ENCODE assay signal across 22 cellular contexts in the genomic region with DNA sequence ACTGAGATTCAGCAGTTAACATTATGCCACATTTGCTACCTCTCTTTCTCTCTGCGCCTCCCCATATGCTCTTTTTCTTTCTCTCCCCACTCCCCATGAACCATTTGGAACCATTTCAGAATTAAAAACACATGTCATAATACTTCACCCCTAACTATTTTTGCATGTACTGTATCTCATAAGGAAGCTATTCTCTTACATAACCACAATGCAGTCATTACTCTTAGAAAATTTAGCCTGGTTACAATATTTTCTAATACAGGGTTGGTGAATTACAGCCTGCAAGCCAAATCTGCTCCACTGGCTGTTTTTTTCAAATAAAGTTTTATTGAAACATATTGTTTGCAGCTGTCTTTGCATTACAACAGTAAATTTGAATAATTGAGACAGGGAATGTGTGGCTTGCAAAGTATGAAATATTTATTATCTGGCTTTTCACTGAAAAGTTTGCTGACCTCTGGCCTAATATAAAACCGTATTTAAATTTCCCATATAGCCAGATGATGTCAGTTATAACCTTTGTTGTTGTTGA.
DNase-seq lines count a peak whose midpoint lies in the region; ATAC-seq, FAIRE-seq and TF ChIP-seq lines count a peak whose summit lies in the region.
"Had no signal": no experiment of that assay in that cellular context is flagged by ENCODE, and none has a peak within 500 bp of the region (broad histone marks: within the 10 kb centered on the region; RNA-seq: fewer than 3 reads in every experiment).

No MANE protein-coding gene starts in this region.

- TF ChIP-seq EP300 in GM12878 (IDR thresholded peaks at IDR 0.05; ENCODE audit: borderline replicate concordance in 1 of 2, control insufficient read depth in 1 of 2, low read depth in 2 of 2, low read length in 2 of 2): no peak

- TF ChIP-seq RAD21 in GM12878 (IDR thresholded peaks at IDR 0.05; ENCODE audit: insufficient read depth, low read depth, low read length): no peak

- no peak overlapping the region for H2AFZ ChIP-seq in GM12878 (ENCODE audit: control insufficient read depth, low read depth, low read length)

- H3K4me3 ChIP-seq in HFF-Myc (replicated peaks; ENCODE audit: low read depth, low read length) (no peak overlapping the region), GM12878 (no peak overlapping the region)
- H3K4me3 ChIP-seq in CD4-positive, alpha-beta memory T cell (ENCODE audit: low read length in 2 of 2): no peak overlapping the region
- H3K4me3 ChIP-seq: BLaER1 treated with 17β-estradiol and CSF1 and Interleukin-3, amounts not matched to agents 10 nM and 100 nM had no signal

- H3K9me3 Mint-ChIP-seq in immature natural killer cell: no peaks in the 10 kb centered on the region
- H3K9me3 Mint-ChIP-seq in stimulated activated memory B cell treated with anti-CD40 and anti-IgM and Interleukin-4, amounts not matched to agents 10 μg/mL and 1 μg/mL and 100 μg/mL, for 72 hours: no peaks in the 10 kb centered on the region
- H3K9me3 Mint-ChIP-seq in CD4-positive, alpha-beta memory T cell: no peaks in the 10 kb centered on the region
- H3K9me3 Mint-ChIP-seq: CD8-positive, alpha-beta T cell had no signal

- H3K9me3 ChIP-seq in GM12878 (replicated peaks; ENCODE audit: control insufficient read depth, insufficient read depth, low read length): no peaks in the 10 kb centered on the region
- H3K9me3 ChIP-seq in CD4-positive, alpha-beta memory T cell (ENCODE audit: control insufficient read depth in 1 of 2, low read length in 2 of 2): no peaks in the 10 kb centered on the region
- H3K9me3 ChIP-seq: BLaER1 treated with 17β-estradiol and CSF1 and Interleukin-3, amounts not matched to agents 10 nM and 100 nM; SK-N-SH had no signal

- ATAC-seq in GM12878 (no peak), HG02981 (IDR thresholded peaks at IDR 0.05; ENCODE audit: unreplicated experiment) (no peak)
- no peak for ATAC-seq in stimulated activated memory B cell treated with anti-CD40 and anti-IgM and Interleukin-4, amounts not matched to agents 10 μg/mL and 1 μg/mL and 100 μg/mL, for 72 hours
- ATAC-seq: CD8-positive, alpha-beta T cell; HepG2 had no signal

- no peaks in the 10 kb centered on the region for H4K20me1 ChIP-seq in GM12878 (ENCODE audit: control insufficient read depth, insufficient read depth)
- H4K20me1 ChIP-seq: BLaER1 treated with 17β-estradiol and CSF1 and Interleukin-3, amounts not matched to agents 10 nM and 100 nM had no signal

- H3K27ac Mint-ChIP-seq in immature natural killer cell: peak overlapping the region in 5 of 6 donors; percentile 10 to 69 (median 40)
- peak overlapping the region; percentile 9 for H3K27ac Mint-ChIP-seq in stimulated activated memory B cell treated with anti-CD40 and anti-IgM and Interleukin-4, amounts not matched to agents 10 μg/mL and 1 μg/mL and 100 μg/mL, for 72 hours
- peak overlapping the region in 3 of 7 donors; percentile 1 to 37 (median 26) for H3K27ac Mint-ChIP-seq in CD4-positive, alpha-beta memory T cell
- H3K27ac Mint-ChIP-seq: CD8-positive, alpha-beta T cell had no signal

- H3K9ac ChIP-seq in GM12878 (ENCODE audit: control insufficient read depth, insufficient read depth, low read length): no peak overlapping the region
- H3K9ac ChIP-seq: BLaER1 treated with 17β-estradiol and CSF1 and Interleukin-3, amounts not matched to agents 10 nM and 100 nM; SK-N-SH had no signal

- WGBS in GM12878 (ENCODE audit: insufficient coverage, insufficient replicate concordance, low lambda C conversion rate, missing lambda C conversion rate): 97% methylated on average over 2 of the region's 2 CpGs

- H3K27me3 ChIP-seq in GM12878 (replicated peaks in 1 of 2; ENCODE audit: control insufficient read depth in 2 of 2, insufficient read depth in 2 of 2, low read length in 1 of 2): no peaks in the 10 kb centered on the region
- H3K27me3 ChIP-seq in CD4-positive, alpha-beta memory T cell (ENCODE audit: insufficient read depth, low read length): no peaks in the 10 kb centered on the region
- H3K27me3 ChIP-seq: BLaER1 treated with 17β-estradiol and CSF1 and Interleukin-3, amounts not matched to agents 10 nM and 100 nM had no signal

- H3K4me1 Mint-ChIP-seq in immature natural killer cell: peaks cover 5 to 27% of the 10 kb centered on the region in 2 donors
- peaks cover 28% of the 10 kb centered on the region for H3K4me1 Mint-ChIP-seq in stimulated activated memory B cell treated with anti-CD40 and anti-IgM and Interleukin-4, amounts not matched to agents 10 μg/mL and 1 μg/mL and 100 μg/mL, for 72 hours
- H3K4me1 Mint-ChIP-seq in CD4-positive, alpha-beta memory T cell: peaks cover 0 to 8% (median 2%) of the 10 kb centered on the region in 4 donors

- peaks cover 32 to 62% (median 46%) of the 10 kb centered on the region in 3 donors for H3K36me3 Mint-ChIP-seq in immature natural killer cell
- H3K36me3 Mint-ChIP-seq in stimulated activated memory B cell treated with anti-CD40 and anti-IgM and Interleukin-4, amounts not matched to agents 10 μg/mL and 1 μg/mL and 100 μg/mL, for 72 hours: peaks cover 56% of the 10 kb centered on the region
- H3K36me3 Mint-ChIP-seq in CD4-positive, alpha-beta memory T cell: peaks cover 77 to 86% of the 10 kb centered on the region in 2 donors

- H3K4me2 ChIP-seq in GM12878 (ENCODE audit: control insufficient read depth, insufficient read depth): no peak overlapping the region
- H3K4me2 ChIP-seq: BLaER1 treated with 17β-estradiol and CSF1 and Interleukin-3, amounts not matched to agents 10 nM and 100 nM; SK-N-SH had no signal

- H3K4me3 Mint-ChIP-seq in immature natural killer cell: no peak overlapping the region
- no peak overlapping the region for H3K4me3 Mint-ChIP-seq in stimulated activated memory B cell treated with anti-CD40 and anti-IgM and Interleukin-4, amounts not matched to agents 10 μg/mL and 1 μg/mL and 100 μg/mL, for 72 hours
- no peak overlapping the region for H3K4me3 Mint-ChIP-seq in CD4-positive, alpha-beta memory T cell
- H3K4me3 Mint-ChIP-seq: CD8-positive, alpha-beta T cell had no signal

- no peak overlapping the region for H3K27ac ChIP-seq in GM12878 (ENCODE audit: control insufficient read depth, insufficient read depth)
- no peak overlapping the region for H3K27ac ChIP-seq in CD4-positive, alpha-beta memory T cell (ENCODE audit: low read depth, low read length)
- H3K27ac ChIP-seq: BLaER1 treated with 17β-estradiol and CSF1 and Interleukin-3, amounts not matched to agents 10 nM and 100 nM; HL-60; RWPE1 had no signal

- FAIRE-seq in GM12878 (lab: Jason Lieb, UNC): no peak
- FAIRE-seq: HepG2 had no signal

- RAD21 ChIA-PET in GM12878 (lab: Charles Lee; ENCODE audit: unreplicated experiment): no interaction called here

- peak; percentile 11 for DNase-seq in HFF-Myc (ENCODE audit: extremely low read depth, low read depth)
- DNase-seq in GM12878 (ENCODE audit: low read depth, low spot score): no peak
- no peak for DNase-seq in immature natural killer cell
- DNase-seq in activated CD8-positive, alpha-beta memory T cell treated with anti-CD3 and anti-CD28 coated beads, Interleukin-2, amount 50 U/mL, for 4 hours: no peak
- no peak for DNase-seq in CD4-positive, alpha-beta memory T cell
- DNase-seq: Calu3; CD8-positive, alpha-beta T cell; DMS153; KG1; NCI-H1092 treated with DMSO at 0.1 percent for 48 hours; NCI-H1436 treated with DMSO at 0.1 percent for 48 hours; NCI-H1930; NCI-H748 treated with DMSO at 0.1 percent for 48 hours; NK-92 treated with Interleukin-12 subunit alpha and Interleukin-12 subunit beta, amount 100 ng/mL, for 24 hours; SHP77 treated with DMSO at 0.1 percent for 48 hours; SK-N-SH had no signal

- H3K27me3 Mint-ChIP-seq in immature natural killer cell (ENCODE audit: low read depth in 3 of 3): peaks cover 0 to 2% (median 2%) of the 10 kb centered on the region in 3 donors
- no peaks in the 10 kb centered on the region for H3K27me3 Mint-ChIP-seq in stimulated activated memory B cell treated with anti-CD40 and anti-IgM and Interleukin-4, amounts not matched to agents 10 μg/mL and 1 μg/mL and 100 μg/mL, for 72 hours
- no peaks in the 10 kb centered on the region for H3K27me3 Mint-ChIP-seq in CD4-positive, alpha-beta memory T cell

- SMC1A ChIA-PET in GM12878 (lab: Charles Lee; ENCODE audit: uncharacterized antibody, unreplicated experiment): no interaction called here

- TF ChIP-seq CTCF in HFF-Myc (IDR thresholded peaks at IDR 0.05; ENCODE audit: low read depth, low read length, missing control alignments): no peak
- TF ChIP-seq CTCF in GM12878 (IDR thresholded peaks at IDR 0.05 in 2 of 3, conservative IDR thresholded peaks at IDR 0.05 in 1 of 3; ENCODE audit: control insufficient read depth in 2 of 3, extremely low read depth in 1 of 3, insufficient read depth in 1 of 3, low read depth in 3 of 3, low read length in 3 of 3): no peak

- POLR2A ChIA-PET in GM12878 (lab: Charles Lee): no interaction called here
- POLR2A ChIA-PET in CD4-positive, alpha-beta memory T cell (lab: Charles Lee; ENCODE audit: partially characterized antibody): no interaction called here

- no peaks in the 10 kb centered on the region; a peak in 1 of 4 replicates for H3K36me3 ChIP-seq in GM12878 (ENCODE audit: control insufficient read depth in 2 of 2, insufficient read depth in 2 of 2, low read length in 1 of 2)
- H3K36me3 ChIP-seq in CD4-positive, alpha-beta memory T cell (ENCODE audit: insufficient read depth, low read length): peaks cover 63% of the 10 kb centered on the region

- H3K4me1 ChIP-seq in GM12878 (ENCODE audit: control insufficient read depth, insufficient read depth, low read length): peaks cover 14% of the 10 kb centered on the region
- H3K4me1 ChIP-seq in CD4-positive, alpha-beta memory T cell (ENCODE audit: insufficient read depth, low read length): no peaks in the 10 kb centered on the region

- no peaks in the 10 kb centered on the region for H3K79me2 ChIP-seq in GM12878 (ENCODE audit: control insufficient read depth, insufficient read depth, low read length)

- intact Hi-C loops in GM12878 (cut with micrococcal nuclease; ENCODE audit: unreplicated experiment): loop anchor here (10.0 kb wide), 1 partner anchor 238 kb away; no protein-coding TSS in a partner anchor
- intact Hi-C loops in CD4-positive, alpha-beta memory T cell (cut with micrococcal nuclease): no loop called here

- no TSS peak for BruUV-seq in GM12878 (replicated peaks; lab: Mats Ljungman, UMichigan)

- CTCF ChIA-PET in GM12878 (lab: Yijun Ruan, JAX): interaction anchor here (0.9 kb wide), 1 partner anchor 20 kb away, joined by 4 read pairs; no protein-coding TSS in a partner anchor
- CTCF ChIA-PET in CD4-positive, alpha-beta memory T cell (lab: Charles Lee; ENCODE audit: partially characterized antibody): no interaction called here

- in situ Hi-C loops in GM12878 (cut with MboI): no loop called here

- no peak for TF ChIP-seq POLR2A in GM12878 (IDR thresholded peaks at IDR 0.05; ENCODE audit: low read depth, low read length)
